1 cellular context compared by ENCODE assay signal in the genomic region with DNA sequence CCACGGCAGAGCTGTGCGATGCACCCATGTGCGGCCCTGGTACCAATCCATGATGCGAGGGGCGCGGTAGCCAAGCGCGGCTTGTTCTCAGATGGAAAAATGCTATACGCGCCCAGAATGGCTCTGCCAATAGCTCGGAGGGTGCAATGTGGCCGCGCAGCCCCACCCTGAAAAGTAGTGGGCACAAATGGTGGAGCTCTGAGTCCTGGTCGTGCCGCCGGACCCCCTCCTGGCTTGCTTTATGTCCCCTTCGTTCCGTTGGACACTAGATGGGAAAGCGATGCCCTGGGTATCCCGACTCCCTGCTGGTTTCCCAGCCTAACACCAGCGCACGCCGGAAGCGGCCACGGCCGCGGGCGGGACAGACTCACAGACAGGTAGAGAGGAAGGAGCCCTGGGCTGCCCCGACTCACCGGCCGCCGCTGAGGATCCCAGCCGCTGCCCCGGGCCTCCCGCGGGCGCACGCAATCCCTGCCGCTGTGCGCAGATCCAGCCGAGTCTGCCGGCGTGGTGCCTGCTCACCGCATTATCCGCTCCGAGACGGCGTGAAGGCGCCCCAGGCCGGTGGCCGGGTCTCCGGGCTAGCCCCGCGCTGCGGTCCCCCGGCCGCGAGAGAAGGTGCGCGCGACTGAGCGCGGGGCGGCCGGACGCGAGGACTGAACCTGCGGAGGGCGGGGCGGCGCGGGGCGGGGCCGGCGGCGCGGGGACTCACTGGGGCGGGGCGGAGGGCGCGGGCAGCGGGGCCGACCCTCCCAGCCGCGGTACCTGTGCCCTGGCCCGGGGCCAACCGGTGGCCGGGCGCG.
TF ChIP-seq lines count a peak whose summit lies in the region.

A gene with protein sequence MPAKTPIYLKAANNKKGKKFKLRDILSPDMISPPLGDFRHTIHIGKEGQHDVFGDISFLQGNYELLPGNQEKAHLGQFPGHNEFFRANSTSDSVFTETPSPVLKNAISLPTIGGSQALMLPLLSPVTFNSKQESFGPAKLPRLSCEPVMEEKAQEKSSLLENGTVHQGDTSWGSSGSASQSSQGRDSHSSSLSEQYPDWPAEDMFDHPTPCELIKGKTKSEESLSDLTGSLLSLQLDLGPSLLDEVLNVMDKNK (minus strand): TSS at position 630 of the 803 bp plus-strand sequence. CDS start 25,055 bp downstream, outside the sequence.

TF ChIP-seq in HEK293, 187 proteins besides CTCF, POLR2A, EP300 and RAD21 (continued from another document and continues in another):
- no peak for TF ChIP-seq ZNF398 (tag by site-specific recombination; IDR thresholded peaks at IDR 0.05)
- TF ChIP-seq ZNF791 (tag by site-specific recombination; IDR thresholded peaks at IDR 0.05), result no peak
- TF ChIP-seq ZEB2 (tag by site-specific recombination; IDR thresholded peaks at IDR 0.05), result peak; percentile 10; the same call in 1 of the 2 replicates
- TF ChIP-seq, protein P1, sequence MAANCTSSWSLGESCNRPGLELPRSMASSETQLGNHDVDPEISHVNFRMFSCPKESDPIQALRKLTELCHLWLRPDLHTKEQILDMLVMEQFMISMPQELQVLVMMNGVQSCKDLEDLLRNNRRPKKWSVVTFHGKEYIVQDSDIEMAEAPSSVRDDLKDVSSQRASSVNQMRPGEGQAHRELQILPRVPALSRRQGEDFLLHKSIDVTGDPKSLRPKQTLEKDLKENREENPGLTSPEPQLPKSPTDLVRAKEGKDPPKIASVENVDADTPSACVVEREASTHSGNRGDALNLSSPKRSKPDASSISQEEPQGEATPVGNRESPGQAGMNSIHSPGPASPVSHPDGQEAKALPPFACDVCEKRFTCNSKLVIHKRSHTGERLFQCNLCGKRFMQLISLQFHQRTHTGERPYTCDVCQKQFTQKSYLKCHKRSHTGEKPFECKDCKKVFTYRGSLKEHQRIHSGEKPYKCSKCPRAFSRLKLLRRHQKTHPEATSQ (tag by site-specific recombination; IDR thresholded peaks at IDR 0.05), result no peak
- TF ChIP-seq ZBTB49 (tag by site-specific recombination; IDR thresholded peaks at IDR 0.05; ENCODE audit: low read depth), result no peak
- 0 out of 2 replicates have a peak, but pooled peaks have one; percentile 22 for TF ChIP-seq SP2 (tag by site-specific recombination; IDR thresholded peaks at IDR 0.05)
- no peak for TF ChIP-seq ZNF362 (tag by site-specific recombination; IDR thresholded peaks at IDR 0.05)
- no peak for TF ChIP-seq ZNF530 (tag by site-specific recombination; IDR thresholded peaks at IDR 0.05; ENCODE audit: low read depth)
- no peak for TF ChIP-seq TRIM28 (IDR thresholded peaks at IDR 0.05; ENCODE audit: borderline replicate concordance, low read length)
- peak; percentile 48 for TF ChIP-seq ZIC2 (tag by site-specific recombination; IDR thresholded peaks at IDR 0.05)
- TF ChIP-seq KLF9 (tag by site-specific recombination; IDR thresholded peaks at IDR 0.05; ENCODE audit: low read depth), result peak; percentile 10; the same call in 1 of the 2 replicates
- peak; percentile 20; the same call in 1 of the 2 replicates for TF ChIP-seq KLF7 (tag by site-specific recombination; IDR thresholded peaks at IDR 0.05; ENCODE audit: borderline replicate concordance)
- no peak for TF ChIP-seq ZNF174 (tag by site-specific recombination; IDR thresholded peaks at IDR 0.05)
- TF ChIP-seq ZNF48 (tag by site-specific recombination; IDR thresholded peaks at IDR 0.05), result no peak
- TF ChIP-seq ZNF76 (tag by site-specific recombination; IDR thresholded peaks at IDR 0.05; ENCODE audit: borderline replicate concordance, low read depth), result peak; percentile 50; the same call in 1 of the 2 replicates
- TF ChIP-seq, protein P2, sequence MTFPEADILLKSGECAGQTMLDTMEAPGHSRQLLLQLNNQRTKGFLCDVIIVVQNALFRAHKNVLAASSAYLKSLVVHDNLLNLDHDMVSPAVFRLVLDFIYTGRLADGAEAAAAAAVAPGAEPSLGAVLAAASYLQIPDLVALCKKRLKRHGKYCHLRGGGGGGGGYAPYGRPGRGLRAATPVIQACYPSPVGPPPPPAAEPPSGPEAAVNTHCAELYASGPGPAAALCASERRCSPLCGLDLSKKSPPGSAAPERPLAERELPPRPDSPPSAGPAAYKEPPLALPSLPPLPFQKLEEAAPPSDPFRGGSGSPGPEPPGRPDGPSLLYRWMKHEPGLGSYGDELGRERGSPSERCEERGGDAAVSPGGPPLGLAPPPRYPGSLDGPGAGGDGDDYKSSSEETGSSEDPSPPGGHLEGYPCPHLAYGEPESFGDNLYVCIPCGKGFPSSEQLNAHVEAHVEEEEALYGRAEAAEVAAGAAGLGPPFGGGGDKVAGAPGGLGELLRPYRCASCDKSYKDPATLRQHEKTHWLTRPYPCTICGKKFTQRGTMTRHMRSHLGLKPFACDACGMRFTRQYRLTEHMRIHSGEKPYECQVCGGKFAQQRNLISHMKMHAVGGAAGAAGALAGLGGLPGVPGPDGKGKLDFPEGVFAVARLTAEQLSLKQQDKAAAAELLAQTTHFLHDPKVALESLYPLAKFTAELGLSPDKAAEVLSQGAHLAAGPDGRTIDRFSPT (tag by site-specific recombination; IDR thresholded peaks at IDR 0.05), result peak; percentile 69; the same call in 1 of the 2 replicates
- TF ChIP-seq ZNF133 (tag by site-specific recombination; IDR thresholded peaks at IDR 0.05), result no peak
- TF ChIP-seq, protein P3, sequence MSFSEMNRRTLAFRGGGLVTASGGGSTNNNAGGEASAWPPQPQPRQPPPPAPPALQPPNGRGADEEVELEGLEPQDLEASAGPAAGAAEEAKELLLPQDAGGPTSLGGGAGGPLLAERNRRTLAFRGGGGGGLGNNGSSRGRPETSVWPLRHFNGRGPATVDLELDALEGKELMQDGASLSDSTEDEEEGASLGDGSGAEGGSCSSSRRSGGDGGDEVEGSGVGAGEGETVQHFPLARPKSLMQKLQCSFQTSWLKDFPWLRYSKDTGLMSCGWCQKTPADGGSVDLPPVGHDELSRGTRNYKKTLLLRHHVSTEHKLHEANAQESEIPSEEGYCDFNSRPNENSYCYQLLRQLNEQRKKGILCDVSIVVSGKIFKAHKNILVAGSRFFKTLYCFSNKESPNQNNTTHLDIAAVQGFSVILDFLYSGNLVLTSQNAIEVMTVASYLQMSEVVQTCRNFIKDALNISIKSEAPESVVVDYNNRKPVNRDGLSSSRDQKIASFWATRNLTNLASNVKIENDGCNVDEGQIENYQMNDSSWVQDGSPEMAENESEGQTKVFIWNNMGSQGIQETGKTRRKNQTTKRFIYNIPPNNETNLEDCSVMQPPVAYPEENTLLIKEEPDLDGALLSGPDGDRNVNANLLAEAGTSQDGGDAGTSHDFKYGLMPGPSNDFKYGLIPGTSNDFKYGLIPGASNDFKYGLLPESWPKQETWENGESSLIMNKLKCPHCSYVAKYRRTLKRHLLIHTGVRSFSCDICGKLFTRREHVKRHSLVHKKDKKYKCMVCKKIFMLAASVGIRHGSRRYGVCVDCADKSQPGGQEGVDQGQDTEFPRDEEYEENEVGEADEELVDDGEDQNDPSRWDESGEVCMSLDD (tag by site-specific recombination; IDR thresholded peaks at IDR 0.05), result no peak
- TF ChIP-seq ZNF24 (tag by site-specific recombination; IDR thresholded peaks at IDR 0.05), result no peak
- TF ChIP-seq ZBTB21 (tag by site-specific recombination; IDR thresholded peaks at IDR 0.05), result no peak
- no peak for TF ChIP-seq PRDM1 (tag by site-specific recombination; IDR thresholded peaks at IDR 0.05)
- TF ChIP-seq KLF17 (tag by site-specific recombination; IDR thresholded peaks at IDR 0.05), result 0 out of 2 replicates have a peak, but pooled peaks have one; percentile 20
- peak; percentile 62; the same call in 1 of the 2 replicates for TF ChIP-seq ZBTB20 (tag by site-specific recombination; IDR thresholded peaks at IDR 0.05)
- peak; percentile 32; the same call in 1 of the 2 replicates for TF ChIP-seq ZNF777 (tag by site-specific recombination; IDR thresholded peaks at IDR 0.05; ENCODE audit: borderline replicate concordance)
- no peak for TF ChIP-seq ZNF664 (tag by site-specific recombination; IDR thresholded peaks at IDR 0.05)
- no peak for TF ChIP-seq FEZF1 (tag by site-specific recombination; IDR thresholded peaks at IDR 0.05)
- TF ChIP-seq YY2 (tag by site-specific recombination; IDR thresholded peaks at IDR 0.05), result no peak
- TF ChIP-seq, protein P4, sequence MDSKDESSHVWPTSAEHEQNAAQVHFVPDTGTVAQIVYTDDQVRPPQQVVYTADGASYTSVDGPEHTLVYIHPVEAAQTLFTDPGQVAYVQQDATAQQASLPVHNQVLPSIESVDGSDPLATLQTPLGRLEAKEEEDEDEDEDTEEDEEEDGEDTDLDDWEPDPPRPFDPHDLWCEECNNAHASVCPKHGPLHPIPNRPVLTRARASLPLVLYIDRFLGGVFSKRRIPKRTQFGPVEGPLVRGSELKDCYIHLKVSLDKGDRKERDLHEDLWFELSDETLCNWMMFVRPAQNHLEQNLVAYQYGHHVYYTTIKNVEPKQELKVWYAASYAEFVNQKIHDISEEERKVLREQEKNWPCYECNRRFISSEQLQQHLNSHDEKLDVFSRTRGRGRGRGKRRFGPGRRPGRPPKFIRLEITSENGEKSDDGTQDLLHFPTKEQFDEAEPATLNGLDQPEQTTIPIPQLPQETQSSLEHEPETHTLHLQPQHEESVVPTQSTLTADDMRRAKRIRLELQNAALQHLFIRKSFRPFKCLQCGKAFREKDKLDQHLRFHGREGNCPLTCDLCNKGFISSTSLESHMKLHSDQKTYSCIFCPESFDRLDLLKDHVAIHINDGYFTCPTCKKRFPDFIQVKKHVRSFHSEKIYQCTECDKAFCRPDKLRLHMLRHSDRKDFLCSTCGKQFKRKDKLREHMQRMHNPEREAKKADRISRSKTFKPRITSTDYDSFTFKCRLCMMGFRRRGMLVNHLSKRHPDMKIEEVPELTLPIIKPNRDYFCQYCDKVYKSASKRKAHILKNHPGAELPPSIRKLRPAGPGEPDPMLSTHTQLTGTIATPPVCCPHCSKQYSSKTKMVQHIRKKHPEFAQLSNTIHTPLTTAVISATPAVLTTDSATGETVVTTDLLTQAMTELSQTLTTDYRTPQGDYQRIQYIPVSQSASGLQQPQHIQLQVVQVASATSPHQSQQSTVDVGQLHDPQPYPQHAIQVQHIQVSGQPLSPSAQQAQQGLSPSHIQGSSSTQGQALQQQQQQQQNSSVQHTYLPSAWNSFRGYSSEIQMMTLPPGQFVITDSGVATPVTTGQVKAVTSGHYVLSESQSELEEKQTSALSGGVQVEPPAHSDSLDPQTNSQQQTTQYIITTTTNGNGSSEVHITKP (tag by site-specific recombination; IDR thresholded peaks at IDR 0.05), result peak; percentile 94
- peak; percentile 84 for TF ChIP-seq ZBTB17 (tag by site-specific recombination; IDR thresholded peaks at IDR 0.05)
- no peak for TF ChIP-seq HOXC10 (CRISPR knock-in tag; IDR thresholded peaks at IDR 0.05)
- TF ChIP-seq, protein P5, sequence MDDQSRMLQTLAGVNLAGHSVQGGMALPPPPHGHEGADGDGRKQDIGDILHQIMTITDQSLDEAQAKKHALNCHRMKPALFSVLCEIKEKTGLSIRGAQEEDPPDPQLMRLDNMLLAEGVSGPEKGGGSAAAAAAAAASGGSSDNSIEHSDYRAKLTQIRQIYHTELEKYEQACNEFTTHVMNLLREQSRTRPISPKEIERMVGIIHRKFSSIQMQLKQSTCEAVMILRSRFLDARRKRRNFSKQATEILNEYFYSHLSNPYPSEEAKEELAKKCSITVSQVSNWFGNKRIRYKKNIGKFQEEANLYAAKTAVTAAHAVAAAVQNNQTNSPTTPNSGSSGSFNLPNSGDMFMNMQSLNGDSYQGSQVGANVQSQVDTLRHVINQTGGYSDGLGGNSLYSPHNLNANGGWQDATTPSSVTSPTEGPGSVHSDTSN (CRISPR knock-in tag; IDR thresholded peaks at IDR 0.05), result 0 out of 2 replicates have a peak, but pooled peaks have one; percentile 75
- TF ChIP-seq ZNF768 (tag by site-specific recombination; IDR thresholded peaks at IDR 0.05), result no peak
- TF ChIP-seq ZNF423 (tag by site-specific recombination; IDR thresholded peaks at IDR 0.05), result no peak
